ENCODE assay signal across 12 cellular contexts in the genomic region with DNA sequence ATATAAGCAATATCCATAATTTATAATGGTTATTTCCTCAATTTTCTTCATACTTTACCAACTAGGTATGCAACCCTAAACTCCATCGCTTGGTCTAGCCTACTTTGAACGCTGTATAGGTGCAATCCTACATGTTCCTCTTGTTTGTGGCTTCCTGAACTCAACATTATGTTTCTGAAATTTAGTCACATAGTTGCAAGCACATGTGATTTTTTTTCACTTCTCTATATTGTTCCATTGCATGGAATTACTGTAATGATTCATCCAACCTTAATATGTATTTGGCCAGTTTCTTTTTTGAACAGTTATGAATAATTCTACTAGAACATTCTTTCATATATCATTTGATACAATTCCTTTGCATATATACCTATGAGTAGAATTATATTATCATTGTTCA. TPM values are rescaled to one million over a fixed set of nuclear protein-coding genes. Genes with fewer than 3 reads are reported as not detected.
DNase-seq lines count a peak whose midpoint lies in the region; ATAC-seq, FAIRE-seq and TF ChIP-seq lines count a peak whose summit lies in the region.
"Not testable (repeated sequence)": the region's sequence is repeated elsewhere in the genome, so short reads cannot be mapped to it uniquely, and the experiment has no call there.
"Had no signal": no experiment of that assay in that cellular context is flagged by ENCODE, and none has a peak within 500 bp of the region (broad histone marks: within the 10 kb centered on the region; RNA-seq: fewer than 3 reads in every experiment).

No MANE protein-coding gene starts in this region.

- in situ Hi-C loops in GM12878 (cut with MboI), result not testable (repeated sequence)

- not testable (repeated sequence) for H3K9me3 ChIP-seq in GM12878 (replicated peaks; ENCODE audit: control insufficient read depth, insufficient read depth, low read length)

- TF ChIP-seq EP300 in GM12878 (IDR thresholded peaks at IDR 0.05; ENCODE audit: borderline replicate concordance in 1 of 2, control insufficient read depth in 1 of 2, low read depth in 2 of 2, low read length in 2 of 2), result not testable (repeated sequence)

- not testable (repeated sequence) for H4K20me1 ChIP-seq in GM12878 (ENCODE audit: control insufficient read depth, insufficient read depth)

- H3K4me1 Mint-ChIP-seq in activated CD4-positive, alpha-beta T cell treated with anti-CD3 and anti-CD28 coated beads for 36 hours, result peaks cover 14% of the 10 kb centered on the region
- H3K4me1 Mint-ChIP-seq in stimulated activated memory B cell treated with anti-CD40 and anti-IgM and Interleukin-4, amounts not matched to agents 10 μg/mL and 1 μg/mL and 100 μg/mL, for 72 hours, result not testable (repeated sequence)

- DNase-seq in activated CD4-positive, alpha-beta T cell treated with anti-CD3 and anti-CD28 coated beads for 36 hours; GM12878 (ENCODE audit: low read depth, low spot score): not testable (repeated sequence)

- BruUV-seq in GM12878 (replicated peaks; lab: Mats Ljungman, UMichigan), result not testable (repeated sequence)

- not testable (repeated sequence) for H3K4me2 ChIP-seq in GM12878 (ENCODE audit: control insufficient read depth, insufficient read depth)

- TF ChIP-seq POLR2A in GM12878 (IDR thresholded peaks at IDR 0.05; ENCODE audit: low read depth, low read length), result not testable (repeated sequence)

- intact Hi-C loops in activated CD4-positive, alpha-beta T cell treated with anti-CD3 and anti-CD28 coated beads for 36 hours (cut with DNase I, micrococcal nuclease); GM12878 (cut with micrococcal nuclease; ENCODE audit: unreplicated experiment): not testable (repeated sequence)

- H2AFZ ChIP-seq in GM12878 (ENCODE audit: control insufficient read depth, low read depth, low read length), result not testable (repeated sequence)

- H3K4me1 ChIP-seq in GM12878 (ENCODE audit: control insufficient read depth, insufficient read depth, low read length), result not testable (repeated sequence)

- SMC1A ChIA-PET in GM12878 (lab: Charles Lee; ENCODE audit: uncharacterized antibody, unreplicated experiment), result not testable (repeated sequence)

- not testable (repeated sequence) for H3K27me3 ChIP-seq in GM12878 (replicated peaks in 1 of 2; ENCODE audit: control insufficient read depth in 2 of 2, insufficient read depth in 2 of 2, low read length in 1 of 2)

- not testable (repeated sequence) for H3K79me2 ChIP-seq in GM12878 (ENCODE audit: control insufficient read depth, insufficient read depth, low read length)

- not testable (repeated sequence) for H3K9ac ChIP-seq in GM12878 (ENCODE audit: control insufficient read depth, insufficient read depth, low read length)

- peak; percentile 68 for ATAC-seq in GM18508 (IDR thresholded peaks at IDR 0.05; ENCODE audit: insufficient read depth, unreplicated experiment)
- ATAC-seq in GM21360 (IDR thresholded peaks at IDR 0.05; ENCODE audit: unreplicated experiment), result peak; percentile 70
- peak; percentile 65 for ATAC-seq in HG02840 (IDR thresholded peaks at IDR 0.05; ENCODE audit: low FRiP score, unreplicated experiment)
- ATAC-seq in HG03354 (IDR thresholded peaks at IDR 0.05; ENCODE audit: poor library complexity, severe bottlenecking, unreplicated experiment), result peak; percentile 72
- peak; percentile 84 for ATAC-seq in activated CD4-positive, alpha-beta T cell treated with anti-CD3 and anti-CD28 coated beads for 36 hours
- peak; percentile 63 for ATAC-seq in GM12878
- ATAC-seq in stimulated activated memory B cell treated with anti-CD40 and anti-IgM and Interleukin-4, amounts not matched to agents 10 μg/mL and 1 μg/mL and 100 μg/mL, for 72 hours, result peak; percentile 67

- H3K27me3 Mint-ChIP-seq in activated CD4-positive, alpha-beta T cell treated with anti-CD3 and anti-CD28 coated beads for 36 hours; stimulated activated memory B cell treated with anti-CD40 and anti-IgM and Interleukin-4, amounts not matched to agents 10 μg/mL and 1 μg/mL and 100 μg/mL, for 72 hours: not testable (repeated sequence)

- not testable (repeated sequence) for TF ChIP-seq RAD21 in GM12878 (IDR thresholded peaks at IDR 0.05; ENCODE audit: insufficient read depth, low read depth, low read length)

- H3K36me3 Mint-ChIP-seq in activated CD4-positive, alpha-beta T cell treated with anti-CD3 and anti-CD28 coated beads for 36 hours (ENCODE audit: low read depth), result peaks cover 38% of the 10 kb centered on the region
- peaks cover 17% of the 10 kb centered on the region for H3K36me3 Mint-ChIP-seq in stimulated activated memory B cell treated with anti-CD40 and anti-IgM and Interleukin-4, amounts not matched to agents 10 μg/mL and 1 μg/mL and 100 μg/mL, for 72 hours

- not testable (repeated sequence) for H3K9me3 Mint-ChIP-seq in activated CD4-positive, alpha-beta T cell treated with anti-CD3 and anti-CD28 coated beads for 36 hours (ENCODE audit: low read depth); stimulated activated memory B cell treated with anti-CD40 and anti-IgM and Interleukin-4, amounts not matched to agents 10 μg/mL and 1 μg/mL and 100 μg/mL, for 72 hours

- RAD21 ChIA-PET in GM12878 (lab: Charles Lee; ENCODE audit: unreplicated experiment), result not testable (repeated sequence)

- peak; percentile 74 for FAIRE-seq in GM12878 (lab: Jason Lieb, UNC)

- CTCF ChIA-PET in activated CD4-positive, alpha-beta T cell treated with anti-CD3 and anti-CD28 coated beads for 36 hours (lab: Charles Lee); GM12878 (lab: Yijun Ruan, JAX): not testable (repeated sequence)

- POLR2A ChIA-PET in activated CD4-positive, alpha-beta T cell treated with anti-CD3 and anti-CD28 coated beads for 36 hours (lab: Charles Lee); GM12878 (lab: Charles Lee): not testable (repeated sequence)

- not testable (repeated sequence) for H3K4me3 Mint-ChIP-seq in activated CD4-positive, alpha-beta T cell treated with anti-CD3 and anti-CD28 coated beads for 36 hours; stimulated activated memory B cell treated with anti-CD40 and anti-IgM and Interleukin-4, amounts not matched to agents 10 μg/mL and 1 μg/mL and 100 μg/mL, for 72 hours

- TF ChIP-seq CTCF in GM12878 (IDR thresholded peaks at IDR 0.05 in 2 of 3, conservative IDR thresholded peaks at IDR 0.05 in 1 of 3; ENCODE audit: control insufficient read depth in 2 of 3, extremely low read depth in 1 of 3, insufficient read depth in 1 of 3, low read depth in 3 of 3, low read length in 3 of 3), result not testable (repeated sequence)

- no CpG with 5 or more reads among the region's 2 CpGs for WGBS in GM12878 (ENCODE audit: insufficient coverage, insufficient replicate concordance, low lambda C conversion rate, missing lambda C conversion rate)

- not testable (repeated sequence) for H3K4me3 ChIP-seq in GM12878

- not testable (repeated sequence) for H3K27ac ChIP-seq in GM12878 (ENCODE audit: control insufficient read depth, insufficient read depth)

- not testable (repeated sequence) for H3K27ac Mint-ChIP-seq in activated CD4-positive, alpha-beta T cell treated with anti-CD3 and anti-CD28 coated beads for 36 hours; stimulated activated memory B cell treated with anti-CD40 and anti-IgM and Interleukin-4, amounts not matched to agents 10 μg/mL and 1 μg/mL and 100 μg/mL, for 72 hours

- not testable (repeated sequence) for H3K36me3 ChIP-seq in GM12878 (ENCODE audit: control insufficient read depth in 2 of 2, insufficient read depth in 2 of 2, low read length in 1 of 2)

RNA-seq across cellular contexts. Expression of gene TAS2R43, which starts 2.8 kb away (rescaled TPM):
- under 1 TPM; 0.64 to 0.81 TPM for total RNA-seq in activated CD4-positive, alpha-beta T cell treated with anti-CD3 and anti-CD28 coated beads for 36 hours
- 62.2 and 66.9 TPM in 2 replicates for total RNA-seq in GM12878 (2013; cell fraction: nucleolus; rRNA removed)
- total RNA-seq in GM12878 (2014; rRNA removed) (2.1 TPM in 2 replicates), GM12878 (2014; rRNA removed; fragmentation: Illumina TruSeq; extraction: Trizol) (2.1 and 2.7 TPM in 2 replicates), GM12878 (2021) (0.45 and 0.80 TPM in 2 replicates)
- polyA plus RNA-seq in GM12878 (2011; ENCODE audit: low read depth), result not detected
- polyA plus RNA-seq in GM12878 (2011; rRNA removed) (0.39 and 0.81 TPM in 2 replicates), GM12878 (2014; fragmentation: Illumina TruSeq; extraction: Trizol) (0.09 TPM in 1 of 2 replicates, not detected in the other), GM12878 (2014; fragmentation: Nextera tagmentation; extraction: Ambion mirVana) (not detected), GM12878 (2014; rRNA removed) (not detected in 2 replicates), GM12878 (2016; fragmentation: Nextera tagmentation; extraction: Ambion mirVana) (not detected)
- not detected in 2 replicates for polyA plus RNA-seq in GM12878 (2011; cell fraction: cytosol; rRNA removed)
- 1.8 and 2.7 TPM in 2 replicates for polyA plus RNA-seq in GM12878 (2011; cell fraction: nucleus; rRNA removed)
- not detected in 2 replicates for polyA plus RNA-seq in GM12878 (2012)
- polyA minus RNA-seq in GM12878 (2011; rRNA and poly(A)+ RNA removed), result 9.9 and 10.5 TPM in 2 replicates
- polyA minus RNA-seq in GM12878 (2011; cell fraction: cytosol; rRNA and poly(A)+ RNA removed), result not detected in 2 replicates
- 19.0 and 35.5 TPM in 2 replicates for polyA minus RNA-seq in GM12878 (2011; cell fraction: nucleus; rRNA and poly(A)+ RNA removed)
- polyA plus RNA-seq: A549, GM23338, IgD-negative memory B cell had no signal

RNA-seq across cellular contexts. Expression of gene TAS2R46, which starts 32.8 kb away (rescaled TPM):
- total RNA-seq in activated CD4-positive, alpha-beta T cell treated with anti-CD3 and anti-CD28 coated beads for 36 hours, result under 1 TPM in 1 of 2 experiments, not detected in 1; 0.46 TPM
- total RNA-seq in GM12878 (2013; cell fraction: nucleolus; rRNA removed), result 89.4 and 102 TPM in 2 replicates
- 2.5 and 3.8 TPM in 2 replicates for total RNA-seq in GM12878 (2014; rRNA removed)
- total RNA-seq in GM12878 (2014; rRNA removed; fragmentation: Illumina TruSeq; extraction: Trizol), result 2.8 and 3.8 TPM in 2 replicates
- total RNA-seq in GM12878 (2021), result 1.3 TPM in 2 replicates
- polyA plus RNA-seq in GM12878 (2011; ENCODE audit: low read depth), result not detected
- 0.31 and 0.48 TPM in 2 replicates for polyA plus RNA-seq in GM12878 (2011; rRNA removed)
- not detected in 2 replicates for polyA plus RNA-seq in GM12878 (2011; cell fraction: cytosol; rRNA removed)
- 1.9 and 2.3 TPM in 2 replicates for polyA plus RNA-seq in GM12878 (2011; cell fraction: nucleus; rRNA removed)
- not detected in 2 replicates for polyA plus RNA-seq in GM12878 (2012)
- polyA plus RNA-seq in GM12878 (2014; fragmentation: Illumina TruSeq; extraction: Trizol), result 0.07 TPM in 1 of 2 replicates, not detected in the other
- not detected for polyA plus RNA-seq in GM12878 (2014; fragmentation: Nextera tagmentation; extraction: Ambion mirVana)
- 0.23 TPM in 1 of 2 replicates, not detected in the other for polyA plus RNA-seq in GM12878 (2014; rRNA removed)
- under 1 TPM; 0.44 to 0.66 TPM for polyA plus RNA-seq in GM12878 (2016; fragmentation: Nextera tagmentation; extraction: Ambion mirVana)
- polyA minus RNA-seq in GM12878 (2011; rRNA and poly(A)+ RNA removed), result 20.2 and 25.5 TPM in 2 replicates
- polyA minus RNA-seq in GM12878 (2011; cell fraction: cytosol; rRNA and poly(A)+ RNA removed), result not detected in 2 replicates
- 43.6 and 55.7 TPM in 2 replicates for polyA minus RNA-seq in GM12878 (2011; cell fraction: nucleus; rRNA and poly(A)+ RNA removed)
- total RNA-seq: Daoy, G401 had no signal
- polyA plus RNA-seq: IgD-negative memory B cell had no signal

RNA-seq across cellular contexts. Expression of gene TAS2R30, which starts 39.5 kb away (rescaled TPM):
- total RNA-seq in activated CD4-positive, alpha-beta T cell treated with anti-CD3 and anti-CD28 coated beads for 36 hours, result 1 to 10 TPM in 1 of 2 experiments, under 1 TPM in 1; 0.87 to 1.4 TPM
- total RNA-seq in GM12878 (2013; cell fraction: nucleolus; rRNA removed), result 174 and 175 TPM in 2 replicates
- total RNA-seq in GM12878 (2014; rRNA removed) (5.8 and 6.9 TPM in 2 replicates), GM12878 (2014; rRNA removed; fragmentation: Illumina TruSeq; extraction: Trizol) (5.9 and 7.3 TPM in 2 replicates), GM12878 (2021) (2.0 and 2.3 TPM in 2 replicates)
- polyA plus RNA-seq in GM12878 (2011; ENCODE audit: low read depth), result not detected
- polyA plus RNA-seq in GM12878 (2011; rRNA removed) (0.54 and 1.1 TPM in 2 replicates), GM12878 (2014; fragmentation: Illumina TruSeq; extraction: Trizol) (0.09 TPM in 1 of 2 replicates, not detected in the other), GM12878 (2014; fragmentation: Nextera tagmentation; extraction: Ambion mirVana) (not detected), GM12878 (2014; rRNA removed) (0.25 TPM in 1 of 2 replicates, not detected in the other), GM12878 (2016; fragmentation: Nextera tagmentation; extraction: Ambion mirVana) (under 1 TPM; 0.09 to 0.25 TPM)
- 0.03 TPM in 1 of 2 replicates, not detected in the other for polyA plus RNA-seq in GM12878 (2011; cell fraction: cytosol; rRNA removed)
- polyA plus RNA-seq in GM12878 (2011; cell fraction: nucleus; rRNA removed), result 2.3 and 4.1 TPM in 2 replicates
- 0.06 and 0.15 TPM in 2 replicates for polyA plus RNA-seq in GM12878 (2012)
- polyA minus RNA-seq in GM12878 (2011; rRNA and poly(A)+ RNA removed), result 18.0 and 26.1 TPM in 2 replicates
- polyA minus RNA-seq in GM12878 (2011; cell fraction: cytosol; rRNA and poly(A)+ RNA removed), result not detected in 2 replicates
- polyA minus RNA-seq in GM12878 (2011; cell fraction: nucleus; rRNA and poly(A)+ RNA removed), result 34.5 and 61.6 TPM in 2 replicates
